20 cellular contexts compared by ENCODE assay signal in genomic region chr3:69065318-69065964, GRCh38. TPM values are rescaled to one million over a fixed set of nuclear protein-coding genes. Genes with fewer than 3 reads are reported as not detected.
DNase-seq lines count a peak whose midpoint lies in the region; ATAC-seq, FAIRE-seq and TF ChIP-seq lines count a peak whose summit lies in the region.
"Had no signal": no experiment of that assay in that cellular context is flagged by ENCODE, and none has a peak within 500 bp of the region (broad histone marks: within the 10 kb centered on the region; RNA-seq: fewer than 3 reads in every experiment).

No MANE protein-coding gene starts in this region.

- DNase-seq in HFFc6 (no peak), HTR-8/SVneo (ENCODE audit: insufficient read length, low spot score) (no peak), NCI-H446 (lab: John Stamatoyannopoulos, UW) (no peak), NCI-H1694 treated with DMSO at 0.1 percent for 48 hours (lab: John Stamatoyannopoulos, UW) (no peak)
- DNase-seq in activated T-cell treated with anti-CD3 and anti-CD28 coated beads, Interleukin-2, amount 50 U/mL, for 72 hours: peak; percentile 25 to 33
- no peak for DNase-seq in effector memory CD8-positive, alpha-beta T cell
- DNase-seq: H9; KBM-7; NCI-H1092; NCI-H2081 treated with DMSO at 0.1 percent for 48 hours; NCI-H524 treated with DMSO at 0.1 percent for 48 hours; stimulated activated naive CD4-positive, alpha-beta T cell treated with Interleukin-2 at 50 U/mL for 16 hours had no signal

- no peak overlapping the region for H3K4me3 Mint-ChIP-seq in HFFc6
- H3K4me3 Mint-ChIP-seq in activated T-cell treated with anti-CD3 and anti-CD28 coated beads, Interleukin-2, amount 50 U/mL, for 72 hours: peak overlapping the region; percentile 5 to 74
- peak overlapping the region; percentile 19 to 59 for H3K4me3 Mint-ChIP-seq in effector memory CD8-positive, alpha-beta T cell
- H3K4me3 Mint-ChIP-seq: H9 had no signal

- FAIRE-seq in HTR-8/SVneo (lab: Jason Lieb, UNC): no peak

- peaks cover 46% of the 10 kb centered on the region for H3K36me3 ChIP-seq in BLaER1

- H3K4me1 ChIP-seq in BLaER1: peaks cover 35% of the 10 kb centered on the region
- H3K4me1 ChIP-seq: esophagus muscularis mucosa had no signal

- H3K4me3 ChIP-seq in BLaER1: no peak overlapping the region
- H3K4me3 ChIP-seq: esophagus muscularis mucosa had no signal

- no peaks in the 10 kb centered on the region for H3K9me3 ChIP-seq in BLaER1
- H3K9me3 ChIP-seq: esophagus muscularis mucosa had no signal

- ATAC-seq in activated T-cell treated with anti-CD3 and anti-CD28 coated beads, Interleukin-2, amount 50 U/mL, for 72 hours (replicated peaks in 1 of 2): peak; percentile 86 to 93
- ATAC-seq in effector memory CD8-positive, alpha-beta T cell (replicated peaks): peak; percentile 79
- ATAC-seq in esophagus mucosa: no peak
- ATAC-seq: left lobe of liver had no signal

- no peaks in the 10 kb centered on the region for H3K27me3 Mint-ChIP-seq in HFFc6 (ENCODE audit: insufficient read depth)
- H3K27me3 Mint-ChIP-seq in activated T-cell treated with anti-CD3 and anti-CD28 coated beads, Interleukin-2, amount 50 U/mL, for 72 hours (ENCODE audit: low read depth): no peaks in the 10 kb centered on the region
- H3K27me3 Mint-ChIP-seq in effector memory CD8-positive, alpha-beta T cell: no peaks in the 10 kb centered on the region

- peak overlapping the region; percentile 18; the same call in 1 of the 2 replicates for H3K27ac Mint-ChIP-seq in HFFc6
- peak overlapping the region; percentile 97 for H3K27ac Mint-ChIP-seq in activated T-cell treated with anti-CD3 and anti-CD28 coated beads, Interleukin-2, amount 50 U/mL, for 72 hours
- H3K27ac Mint-ChIP-seq in effector memory CD8-positive, alpha-beta T cell: peak overlapping the region; percentile 67 to 89

- peak overlapping the region; percentile 50; the same call in 1 of the 2 replicates for H3K4me2 ChIP-seq in BLaER1

- H3K4me1 Mint-ChIP-seq in HFFc6 (ENCODE audit: low read depth): peaks cover 14% of the 10 kb centered on the region
- peaks cover 40% of the 10 kb centered on the region for H3K4me1 Mint-ChIP-seq in activated T-cell treated with anti-CD3 and anti-CD28 coated beads, Interleukin-2, amount 50 U/mL, for 72 hours (ENCODE audit: low read depth)
- H3K4me1 Mint-ChIP-seq in effector memory CD8-positive, alpha-beta T cell (ENCODE audit: low read depth in 2 of 2): peaks cover 13 to 28% of the 10 kb centered on the region in 2 donors
- H3K4me1 Mint-ChIP-seq: H9 had no signal

- H3K9me3 Mint-ChIP-seq in HFFc6: no peaks in the 10 kb centered on the region
- no peaks in the 10 kb centered on the region for H3K9me3 Mint-ChIP-seq in activated T-cell treated with anti-CD3 and anti-CD28 coated beads, Interleukin-2, amount 50 U/mL, for 72 hours
- H3K9me3 Mint-ChIP-seq in effector memory CD8-positive, alpha-beta T cell: no peaks in the 10 kb centered on the region
- H3K9me3 Mint-ChIP-seq: H9 had no signal

- H3K27ac ChIP-seq in BLaER1: no peak overlapping the region
- H3K27ac ChIP-seq: esophagus muscularis mucosa, VCaP had no signal

- no peak overlapping the region for H3K9ac ChIP-seq in BLaER1

- H3K36me3 Mint-ChIP-seq in HFFc6 (ENCODE audit: low read depth): peaks cover 12% of the 10 kb centered on the region
- H3K36me3 Mint-ChIP-seq in activated T-cell treated with anti-CD3 and anti-CD28 coated beads, Interleukin-2, amount 50 U/mL, for 72 hours (ENCODE audit: insufficient read depth in 2 of 2): peaks cover 11 to 18% of the 10 kb centered on the region in 2 donors
- peaks cover 51% of the 10 kb centered on the region for H3K36me3 Mint-ChIP-seq in effector memory CD8-positive, alpha-beta T cell (ENCODE audit: insufficient read depth)

- no peaks in the 10 kb centered on the region for H4K20me1 ChIP-seq in BLaER1

- no peak for TF ChIP-seq CTCF in HFFc6 (IDR thresholded peaks at IDR 0.05)

- no peaks in the 10 kb centered on the region for H3K27me3 ChIP-seq in BLaER1
- H3K27me3 ChIP-seq: esophagus muscularis mucosa had no signal

RNA-seq across cellular contexts. Expression of gene TMF1, which starts 13.3 kb away (rescaled TPM):
- total RNA-seq in HFFc6 (2021; fragmentation: NEBNext Ultra II Directional; extraction: Animal tissue kit (Norgen Biotek cat#: 25700)): 10 to 100 TPM; 43.7 to 46.9 (median 45.2) TPM
- total RNA-seq in activated T-cell treated with anti-CD3 and anti-CD28 coated beads, Interleukin-2, amount 50 U/mL, for 72 hours: 10 to 100 TPM; 32.2 to 41.9 TPM
- 16.0 TPM for total RNA-seq in esophagus mucosa

RNA-seq across cellular contexts. Expression of gene UBA3, which starts 14.7 kb away (rescaled TPM):
- total RNA-seq in HFFc6 (2021; fragmentation: NEBNext Ultra II Directional; extraction: Animal tissue kit (Norgen Biotek cat#: 25700)): 10 to 100 TPM; 62.1 to 75.4 (median 63.6) TPM
- 10 to 100 TPM; 81.5 to 95.3 TPM for total RNA-seq in activated T-cell treated with anti-CD3 and anti-CD28 coated beads, Interleukin-2, amount 50 U/mL, for 72 hours
- 47.8 TPM for total RNA-seq in esophagus mucosa

RNA-seq across cellular contexts. Expression of gene ARL6IP5, which starts 19.3 kb away (rescaled TPM):
- total RNA-seq in HFFc6 (2021; fragmentation: NEBNext Ultra II Directional; extraction: Animal tissue kit (Norgen Biotek cat#: 25700)): 100 to 1,000 TPM; 108 to 132 (median 119) TPM
- 100 to 1,000 TPM in 1 of 2 donors, 10 to 100 TPM in 1; 93.1 to 106 TPM for total RNA-seq in activated T-cell treated with anti-CD3 and anti-CD28 coated beads, Interleukin-2, amount 50 U/mL, for 72 hours
- total RNA-seq in esophagus mucosa: 36.4 TPM

RNA-seq across cellular contexts. Expression of gene EOGT, which starts 52.0 kb away (rescaled TPM):
- 10 to 100 TPM; 26.9 to 31.6 (median 28.2) TPM for total RNA-seq in HFFc6 (2021; fragmentation: NEBNext Ultra II Directional; extraction: Animal tissue kit (Norgen Biotek cat#: 25700))
- total RNA-seq in activated T-cell treated with anti-CD3 and anti-CD28 coated beads, Interleukin-2, amount 50 U/mL, for 72 hours: 10 to 100 TPM; 16.8 to 23.7 TPM
- total RNA-seq in esophagus mucosa: 19.6 TPM

RNA-seq across cellular contexts. Expression of gene LMOD3, which starts 57.0 kb away (rescaled TPM):
- not detected for total RNA-seq in HFFc6 (2021; fragmentation: NEBNext Ultra II Directional; extraction: Animal tissue kit (Norgen Biotek cat#: 25700))
- total RNA-seq in activated T-cell treated with anti-CD3 and anti-CD28 coated beads, Interleukin-2, amount 50 U/mL, for 72 hours: not detected
- not detected for total RNA-seq in esophagus mucosa
- total RNA-seq: Daoy, glomerular endothelial cell, H9, left lobe of liver, omental fat pad had no signal

Comparison
In these comparisons a context has a peak if more than half of its experiments do, and no peak if none do; other contexts are left out.
1. DNase-seq: peak in activated T-cell treated with anti-CD3 and anti-CD28 coated beads, Interleukin-2, amount 50 U/mL, for 72 hours (2 of 2); none in HFFc6 (single experiment), effector memory CD8-positive, alpha-beta T cell (0 of 3), HTR-8/SVneo (single experiment), NCI-H446 (0 of 2) and NCI-H1694 treated with DMSO at 0.1 percent for 48 hours (single experiment).
2. H3K27ac Mint-ChIP-seq: peak in every context shown above with its lines; median percentile 97 in activated T-cell treated with anti-CD3 and anti-CD28 coated beads, Interleukin-2, amount 50 U/mL, for 72 hours; 78 in effector memory CD8-positive, alpha-beta T cell; 18 in HFFc6.